In genomic region chr16:10852948-10853347, GRCh38 we compare ENCODE assay signal across 3 cellular contexts.
A peak's percentile ranks its signal among the peaks of the same experiment; 100 is the strongest.
TF ChIP-seq lines count a peak whose summit lies in the region.

No MANE protein-coding gene starts in this region.

TF ChIP-seq in SK-N-SH treated with all-trans-retinoic acid at 6 μM for 48 hours, 23 proteins besides CTCF, POLR2A, EP300 and RAD21:
- TF ChIP-seq ZNF8 (CRISPR knock-in tag; IDR thresholded peaks at IDR 0.05) (no peak), ZFP3 (CRISPR knock-in tag; IDR thresholded peaks at IDR 0.05) (peak; percentile 76)
TF ChIP-seq in SK-N-SH treated with all-trans-retinoic acid at 6 μM for 48 hours: peak in this region for 1.

TF ChIP-seq in SK-N-SH, 30 proteins besides CTCF, POLR2A, EP300 and RAD21:
- no peak for TF ChIP-seq POLR2AphosphoS5 (IDR thresholded peaks at IDR 0.05; ENCODE audit: low read depth, low read length)
- no peak for TF ChIP-seq USF2 (IDR thresholded peaks at IDR 0.05; ENCODE audit: borderline replicate concordance, low read depth, low read length)
- no peak for TF ChIP-seq TAF1 (IDR thresholded peaks at IDR 0.05; ENCODE audit: borderline replicate concordance, low read depth, low read length)
- TF ChIP-seq ELF1 (IDR thresholded peaks at IDR 0.05): no peak
TF ChIP-seq in SK-N-SH: peak in this region for 0.

TF ChIP-seq in GM12878, 131 proteins besides CTCF, POLR2A, EP300 and RAD21:
- TF ChIP-seq MTA3 (IDR thresholded peaks at IDR 0.05; ENCODE audit: borderline replicate concordance, low read length): no peak
- 0 out of 2 replicates have a peak, but pooled peaks have one; percentile 24 for TF ChIP-seq YY1 (IDR thresholded peaks at IDR 0.05; ENCODE audit: low read depth, low read length)
- no peak for TF ChIP-seq EZH2 (IDR thresholded peaks at IDR 0.05; ENCODE audit: borderline replicate concordance, control insufficient read depth, low read depth, low read length)
- no peak for TF ChIP-seq SP1 (IDR thresholded peaks at IDR 0.05; ENCODE audit: low read depth, low read length)
